In the genomic region with DNA sequence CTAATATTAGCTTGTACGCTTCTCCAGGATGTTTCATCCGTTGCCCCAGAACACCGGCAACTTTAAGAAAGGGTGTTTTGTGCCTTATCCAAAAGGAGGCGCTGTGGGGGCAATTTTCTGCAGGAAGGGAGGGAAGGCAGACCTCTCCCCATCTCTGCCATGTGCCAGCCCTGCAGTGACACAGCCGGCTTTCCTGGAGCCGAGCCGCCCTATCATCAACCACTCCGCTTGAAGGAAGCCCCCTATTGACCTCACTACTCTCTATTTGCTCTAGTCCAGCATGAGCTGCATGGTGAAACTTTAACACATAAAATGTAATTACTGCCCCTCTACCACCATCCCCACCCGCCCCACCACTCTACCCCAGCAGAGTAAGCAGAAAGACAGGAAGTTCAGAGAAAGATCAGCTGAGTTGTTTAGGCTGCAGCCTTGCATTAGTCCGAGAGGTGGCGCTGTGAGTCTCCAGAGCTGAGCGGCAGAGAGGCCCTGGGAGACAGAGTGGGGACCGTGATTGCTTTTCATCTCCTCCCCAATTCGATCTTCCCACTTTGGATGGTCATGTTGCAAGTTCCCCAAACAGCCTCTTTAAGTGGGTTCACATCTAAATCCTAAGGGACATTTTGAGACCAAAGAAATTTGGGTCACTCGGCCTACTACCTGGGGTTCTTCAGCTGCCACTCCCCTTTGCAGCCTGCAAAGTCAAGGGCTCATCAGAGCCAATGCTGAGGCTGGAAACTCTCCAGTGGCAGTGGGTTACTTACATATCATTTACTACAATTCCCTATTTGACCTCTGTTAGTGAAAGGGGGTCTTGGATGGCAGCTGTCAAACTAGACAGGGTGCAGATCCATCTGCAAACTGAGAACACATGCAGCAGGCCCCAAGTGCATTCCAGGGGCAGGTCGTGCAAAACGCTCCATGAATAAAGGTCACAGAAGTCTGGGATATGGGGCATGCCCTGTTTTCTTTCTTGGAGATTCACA, we compare ENCODE assay signal across 8 cellular contexts. TPM values are rescaled to one million over a fixed set of nuclear protein-coding genes. Genes with fewer than 3 reads are reported as not detected.
DNase-seq lines count a peak whose midpoint lies in the region; ATAC-seq, FAIRE-seq and TF ChIP-seq lines count a peak whose summit lies in the region.

No MANE protein-coding gene starts in this region.

- no TSS peak for BruUV-seq in MCF 10A (replicated peaks; lab: Mats Ljungman, UMichigan)

- H3K9me3 Mint-ChIP-seq in MCF 10A (ENCODE audit: unreplicated experiment): no peaks in the 10 kb centered on the region

- no peak for FAIRE-seq in urothelium cell line (lab: Jason Lieb, UNC)

- no peak overlapping the region for H3K4me3 Mint-ChIP-seq in MCF 10A (ENCODE audit: unreplicated experiment)

- H3K27me3 Mint-ChIP-seq in MCF 10A (ENCODE audit: insufficient read depth, unreplicated experiment): no peaks in the 10 kb centered on the region

- POLR2A ChIA-PET in MCF 10A (lab: Yijun Ruan, JAX): interaction anchor here (0.6 to 2.0 kb wide), 3 partner anchors 101 to 314 kb away, joined by 3 to 6 read pairs (median 5); a partner anchor contains a TSS

- H3K36me3 Mint-ChIP-seq in MCF 10A (ENCODE audit: insufficient read depth, unreplicated experiment): peaks cover 26% of the 10 kb centered on the region

- intact Hi-C loops in MCF 10A (cut with micrococcal nuclease): loop anchor here (1.0 to 5.0 kb wide), 3 partner anchors 79 to 314 kb away; a partner anchor contains a TSS

- H3K27ac Mint-ChIP-seq in MCF 10A (ENCODE audit: low read depth, unreplicated experiment): no peak overlapping the region

- DNase-seq in EL: peak; percentile 58
- DNase-seq in LNCaP clone FGC (ENCODE audit: low read depth): no peak
- peak; percentile 27 for DNase-seq in T-helper 9 cell
- peak; percentile 61 for DNase-seq in MCF 10A (ENCODE audit: unreplicated experiment)
- peak; percentile 92 for DNase-seq in iPS-NIHi7 (ENCODE audit: extremely low spot score)
- peak; percentile 30 to 46 for DNase-seq in stimulated activated CD4-positive, alpha-beta T cell treated with anti-CD3 and anti-CD28 coated beads, Interleukin-12 subunit alpha, Interleukin-12 subunit beta, amount 100 ng/mL, for 24 hours (ENCODE audit: low read depth in 2 of 2)
- no peak for DNase-seq in urothelium cell line (ENCODE audit: low spot score)

- CTCF ChIA-PET in MCF 10A (lab: Yijun Ruan, JAX): interaction anchor here (0.6 to 12.7 kb wide), 29 partner anchors 8 to 677 kb away, joined by 3 to 167 read pairs (median 4); a partner anchor contains a TSS

- TF ChIP-seq CTCF in LNCaP clone FGC (IDR thresholded peaks at IDR 0.05; ENCODE audit: control insufficient read depth, extremely low read depth, insufficient read depth) (peak; percentile 91), MCF 10A (IDR thresholded peaks at IDR 0.05; ENCODE audit: unreplicated experiment) (peak; percentile 75)

- no peaks in the 10 kb centered on the region for H3K4me1 Mint-ChIP-seq in MCF 10A (ENCODE audit: insufficient read depth, unreplicated experiment)

- peak; percentile 56 for ATAC-seq in GM21717 (IDR thresholded peaks at IDR 0.05; ENCODE audit: unreplicated experiment)

- no peak overlapping the region for H3K4me3 ChIP-seq in LNCaP clone FGC (ENCODE audit: low read depth, low read length)

RNA-seq across cellular contexts. Expression of a gene that starts 24.7 kb away (rescaled TPM):
- total RNA-seq in MCF 10A (2022): 27.5 and 29.1 TPM in 2 replicates

Comparison
In these comparisons a context has a peak if more than half of its experiments do, and no peak if none do; other contexts are left out.
1. DNase-seq: peak in EL (single experiment), T-helper 9 cell (single experiment), MCF 10A (single experiment), iPS-NIHi7 (single experiment) and stimulated activated CD4-positive, alpha-beta T cell treated with anti-CD3 and anti-CD28 coated beads, Interleukin-12 subunit alpha, Interleukin-12 subunit beta, amount 100 ng/mL, for 24 hours (2 of 2); none in LNCaP clone FGC (single experiment) and urothelium cell line (single experiment).